ENCODE assay signal across 8 cellular contexts in genomic region chr12:6342140-6342889, GRCh38. TPM values are rescaled to one million over a fixed set of nuclear protein-coding genes. Genes with fewer than 3 reads are reported as not detected.
DNase-seq lines count a peak whose midpoint lies in the region; ATAC-seq and TF ChIP-seq lines count a peak whose summit lies in the region.

No MANE protein-coding gene starts in this region.

- no TSS peak for BruUV-seq in IMR-90 (replicated peaks; lab: Mats Ljungman, UMichigan)

- in situ Hi-C loops in IMR-90 (cut with MboI; ENCODE audit: low sequenced_read_pairs): no loop called here

- dilution Hi-C loops in IMR-90 (cut with HindIII; ENCODE audit: low sequenced_read_pairs, unreplicated experiment): no loop called here

- peak overlapping the region; percentile 94 to 99 for H4K8ac ChIP-seq in IMR-90 (ENCODE audit: low read depth in 2 of 2, low read length in 2 of 2)

- H3K4ac ChIP-seq in IMR-90 (ENCODE audit: low read depth, low read length): peak overlapping the region; percentile 97

- peak overlapping the region; percentile 96 for H3K14ac ChIP-seq in IMR-90 (replicated peaks; ENCODE audit: low read depth, low read length)

- peak overlapping the region; percentile 63 for H3K18ac ChIP-seq in IMR-90 (ENCODE audit: low read depth, low read length)

- peak overlapping the region; percentile 90 for H3K56ac ChIP-seq in IMR-90 (ENCODE audit: extremely low read depth, insufficient read depth, low read length)

- peak overlapping the region; percentile 98 for H2BK20ac ChIP-seq in IMR-90 (ENCODE audit: low read depth, low read length)

- H3K4me1 ChIP-seq in IMR-90 (ENCODE audit: control insufficient read depth, insufficient read depth, low read length) (peaks cover 39% of the 10 kb centered on the region), ectodermal cell (ENCODE audit: control insufficient read depth, insufficient read depth, low read length) (peaks cover 48% of the 10 kb centered on the region), mucosa of stomach (ENCODE audit: control insufficient read depth, insufficient read depth, low read length) (peaks cover 76% of the 10 kb centered on the region)

- no CpG with 5 or more reads among the region's 7 CpGs for WGBS in IMR-90 (ENCODE audit: extremely low coverage in 2 of 2, insufficient read length in 1 of 2), 2 experiments
- 51 to 53% methylated on average over 7 of the region's 7 CpGs for WGBS in ectodermal cell, 2 experiments

- no peaks in the 10 kb centered on the region for H3K27me3 ChIP-seq in IMR-90 (ENCODE audit: control insufficient read depth, insufficient read depth, low read length)
- H3K27me3 ChIP-seq in ectodermal cell (ENCODE audit: control insufficient read depth, insufficient read depth, low read length, poor library complexity, severe bottlenecking): no peaks in the 10 kb centered on the region
- H3K27me3 ChIP-seq in mucosa of stomach (ENCODE audit: control insufficient read depth, insufficient read depth, low read length): no peaks in the 10 kb centered on the region

- POLR2A ChIA-PET in IMR-90 (lab: Charles Lee; ENCODE audit: unreplicated experiment): interaction anchor here (0.6 kb wide), 1 partner anchor 192 kb away, joined by 11 read pairs; the partner anchor contains the start of gene GAPDH

- H3K9me3 ChIP-seq in IMR-90 (ENCODE audit: control insufficient read depth, insufficient read depth, low read length) (no peaks in the 10 kb centered on the region), ectodermal cell (ENCODE audit: control insufficient read depth, low read length) (no peaks in the 10 kb centered on the region), mucosa of stomach (ENCODE audit: control insufficient read depth, low read length) (no peaks in the 10 kb centered on the region)

- H2BK120ac ChIP-seq in IMR-90 (ENCODE audit: low read depth, low read length): peak overlapping the region; percentile 97

- no peak overlapping the region; the same call in 1 of the 2 replicates for H3K4me3 ChIP-seq in IMR-90 (ENCODE audit: insufficient read depth, low read depth, low read length)
- H3K4me3 ChIP-seq in ectodermal cell (ENCODE audit: insufficient read depth, low read depth, low read length): peak overlapping the region; percentile 71
- peak overlapping the region; percentile 99 for H3K4me3 ChIP-seq in mucosa of stomach (ENCODE audit: low read length)

- intact Hi-C loops in IMR-90 (cut with micrococcal nuclease): no loop called here

- H2AFZ ChIP-seq in IMR-90 (replicated peaks; ENCODE audit: low read length, poor library complexity): peak overlapping the region; percentile 91

- peak overlapping the region; percentile 81 for H2AK9ac ChIP-seq in IMR-90 (replicated peaks; ENCODE audit: low read depth, low read length, poor library complexity)

- peak overlapping the region; percentile 94 for H4K91ac ChIP-seq in IMR-90 (ENCODE audit: insufficient read depth, low read depth, low read length)

- peak overlapping the region; percentile 71 for H4K5ac ChIP-seq in IMR-90 (ENCODE audit: low read depth, low read length)

- peaks cover 50% of the 10 kb centered on the region for H3K9me1 ChIP-seq in IMR-90 (ENCODE audit: insufficient read depth, low read length)

- H3K36me3 ChIP-seq in IMR-90 (ENCODE audit: control insufficient read depth, insufficient read depth, low read length) (peaks cover 15% of the 10 kb centered on the region; the same call in 1 of the 2 replicates), ectodermal cell (ENCODE audit: control insufficient read depth, insufficient read depth, low read length) (no peaks in the 10 kb centered on the region), mucosa of stomach (ENCODE audit: control insufficient read depth, insufficient read depth, low read length) (no peaks in the 10 kb centered on the region)

- no peak for TF ChIP-seq POLR2A in IMR-90 (IDR thresholded peaks at IDR 0.05; ENCODE audit: low read depth, low read length)

- H3K27ac ChIP-seq in 22Rv1 (peak overlapping the region; percentile 100), IMR-90 (ENCODE audit: insufficient read depth, low read length) (peak overlapping the region; percentile 98), ectodermal cell (ENCODE audit: insufficient read depth, low read depth, low read length, poor library complexity, severe bottlenecking) (peak overlapping the region; percentile 9)

- H2BK5ac ChIP-seq in IMR-90 (ENCODE audit: low read depth, low read length, poor library complexity, severe bottlenecking): peak overlapping the region; percentile 87

- peak overlapping the region; percentile 97 for H2AK5ac ChIP-seq in IMR-90 (ENCODE audit: low read depth, low read length)

- CTCF ChIA-PET in IMR-90 (lab: Yijun Ruan, JAX): interaction anchor here (1.2 kb wide), 1 partner anchor 16 kb away, joined by 4 read pairs; no protein-coding TSS in a partner anchor

- ATAC-seq in IMR-90 (ENCODE audit: low read depth) (no peak), GM18909 (IDR thresholded peaks at IDR 0.05; ENCODE audit: poor library complexity, unreplicated experiment) (no peak), GM21825 (IDR thresholded peaks at IDR 0.05; ENCODE audit: unreplicated experiment) (no peak)

- no peak for DNase-seq in IMR-90
- no peak for DNase-seq in AML-193 (lab: John Stamatoyannopoulos, UW)
- no peak for DNase-seq in stimulated activated CD8-positive, alpha-beta memory T cell treated with anti-CD3 and anti-CD28 coated beads, Interleukin-4, amount 100 ng/mL, for 48 hours

- peak overlapping the region; percentile 89 for H3K23ac ChIP-seq in IMR-90 (ENCODE audit: low read depth, low read length)

- no peak for TF ChIP-seq CTCF in 22Rv1 (IDR thresholded peaks at IDR 0.05)
- no peak for TF ChIP-seq CTCF in IMR-90 (conservative IDR thresholded peaks at IDR 0.05; ENCODE audit: low read depth, low read length)

- H4K20me1 ChIP-seq in IMR-90 (ENCODE audit: insufficient read depth, low read length): peaks cover 38% of the 10 kb centered on the region

- peak overlapping the region; percentile 99; the same call in 1 of the 2 replicates for H3K9ac ChIP-seq in IMR-90 (ENCODE audit: low read depth, low read length)
- peak overlapping the region; percentile 99 for H3K9ac ChIP-seq in mucosa of stomach (ENCODE audit: low read length)

- no peak for TF ChIP-seq RAD21 in IMR-90 (IDR thresholded peaks at IDR 0.05; ENCODE audit: low read length)

- H3K79me1 ChIP-seq in IMR-90 (ENCODE audit: low read depth in 1 of 2, low read length in 2 of 2): peaks cover 6 to 58% of the 10 kb centered on the region in 2 experiments; a peak in 2 of 4 replicates

- peak overlapping the region; percentile 69 for H3K4me2 ChIP-seq in IMR-90 (ENCODE audit: low read depth, low read length)

- peak overlapping the region; percentile 99; the same call in 2 of the 3 replicates for H2BK15ac ChIP-seq in IMR-90 (ENCODE audit: low read depth, low read length)

TF ChIP-seq in IMR-90, 13 proteins besides CTCF, POLR2A, EP300 and RAD21 (continues in another document):
- TF ChIP-seq RCOR1 (IDR thresholded peaks at IDR 0.05; ENCODE audit: insufficient replicate concordance, low read length): no peak
- no peak for TF ChIP-seq MXI1 (IDR thresholded peaks at IDR 0.05; ENCODE audit: borderline replicate concordance, low read depth, low read length)
- TF ChIP-seq NFE2L2 (IDR thresholded peaks at IDR 0.05; ENCODE audit: low read depth, low read length): no peak
- no peak for TF ChIP-seq RFX5 (IDR thresholded peaks at IDR 0.05; ENCODE audit: low read depth, low read length)
- TF ChIP-seq CEBPB (IDR thresholded peaks at IDR 0.05; ENCODE audit: low read depth, low read length): no peak
- TF ChIP-seq MAZ (IDR thresholded peaks at IDR 0.05; ENCODE audit: borderline replicate concordance, low read depth, low read length): no peak
- no peak for TF ChIP-seq FOS (IDR thresholded peaks at IDR 0.05; ENCODE audit: low read depth, low read length)
- no peak for TF ChIP-seq ELK1 (IDR thresholded peaks at IDR 0.05; ENCODE audit: borderline replicate concordance, low read depth, low read length)

RNA-seq across cellular contexts. Expression of gene TNFRSF1A, which starts 0.4 kb away (rescaled TPM):
- 79.6 and 86.7 TPM in 2 replicates for total RNA-seq in IMR-90 (2012; rRNA removed)
- 136 and 138 TPM in 2 replicates for polyA plus RNA-seq in IMR-90 (2012; rRNA removed)
- 105 and 167 TPM in 2 replicates for polyA plus RNA-seq in IMR-90 (2012; cell fraction: cytosol; rRNA removed)
- polyA plus RNA-seq in IMR-90 (2012; cell fraction: nucleus; rRNA removed; ENCODE audit: low replicate concordance): 102 and 107 TPM in 2 replicates
- polyA plus RNA-seq in ectodermal cell (2013, experiment 1 of 4): 30.7 TPM
- 29.3 TPM for polyA plus RNA-seq in ectodermal cell (2013, experiment 2 of 4)
- polyA plus RNA-seq in ectodermal cell (2013, experiment 3 of 4): 24.1 TPM
- 31.3 TPM for polyA plus RNA-seq in ectodermal cell (2013, experiment 4 of 4)

RNA-seq across cellular contexts. Expression of gene PLEKHG6, which starts 31.8 kb away (rescaled TPM):
- total RNA-seq in IMR-90 (2012; rRNA removed): under 0.01 TPM in 2 replicates
- polyA plus RNA-seq in IMR-90 (2012; rRNA removed): 0.10 TPM in 2 replicates
- polyA plus RNA-seq in IMR-90 (2012; cell fraction: cytosol; rRNA removed): 0.05 and 0.07 TPM in 2 replicates
- polyA plus RNA-seq in IMR-90 (2012; cell fraction: nucleus; rRNA removed; ENCODE audit: low replicate concordance): 0.05 and 0.15 TPM in 2 replicates
- polyA plus RNA-seq in ectodermal cell (2013, experiment 1 of 4): 3.3 TPM
- 3.1 TPM for polyA plus RNA-seq in ectodermal cell (2013, experiment 2 of 4)
- polyA plus RNA-seq in ectodermal cell (2013, experiment 3 of 4): 2.1 TPM
- 2.6 TPM for polyA plus RNA-seq in ectodermal cell (2013, experiment 4 of 4)

RNA-seq across cellular contexts. Expression of gene SCNN1A, which starts 33.0 kb away (rescaled TPM):
- total RNA-seq in IMR-90 (2012; rRNA removed): not detected in 2 replicates
- polyA plus RNA-seq in IMR-90 (2012; rRNA removed): 0.24 and 0.41 TPM in 2 replicates
- polyA plus RNA-seq in IMR-90 (2012; cell fraction: cytosol; rRNA removed): 0.13 and 0.16 TPM in 2 replicates
- polyA plus RNA-seq in IMR-90 (2012; cell fraction: nucleus; rRNA removed; ENCODE audit: low replicate concordance): 0.32 and 1.2 TPM in 2 replicates
- polyA plus RNA-seq in ectodermal cell (2013, experiment 1 of 4): 0.94 TPM
- polyA plus RNA-seq in ectodermal cell (2013, experiment 2 of 4): 0.53 TPM
- 1.7 TPM for polyA plus RNA-seq in ectodermal cell (2013, experiment 3 of 4)
- polyA plus RNA-seq in ectodermal cell (2013, experiment 4 of 4): 0.89 TPM

RNA-seq across cellular contexts. Expression of gene LTBR, which starts 41.6 kb away (rescaled TPM):
- 19.7 and 24.7 TPM in 2 replicates for total RNA-seq in IMR-90 (2012; rRNA removed)
- polyA plus RNA-seq in IMR-90 (2012; rRNA removed): 62.5 and 66.0 TPM in 2 replicates
- polyA plus RNA-seq in IMR-90 (2012; cell fraction: cytosol; rRNA removed): 71.8 and 82.3 TPM in 2 replicates
- polyA plus RNA-seq in IMR-90 (2012; cell fraction: nucleus; rRNA removed; ENCODE audit: low replicate concordance): 71.5 and 142 TPM in 2 replicates
- polyA plus RNA-seq in ectodermal cell (2013, experiment 1 of 4): 1.1 TPM
- polyA plus RNA-seq in ectodermal cell (2013, experiment 2 of 4): 2.3 TPM
- 1.5 TPM for polyA plus RNA-seq in ectodermal cell (2013, experiment 3 of 4)
- 1.8 TPM for polyA plus RNA-seq in ectodermal cell (2013, experiment 4 of 4)

Comparison
In these comparisons a context has a peak if more than half of its experiments do, and no peak if none do; other contexts are left out.
1. H3K27ac ChIP-seq: peak in every context shown above with its lines; median percentile 100 in 22Rv1; 98 in IMR-90; 9 in ectodermal cell.